Comparison of ENCODE assay signal across 14 cellular contexts in genomic region chr17:61313515-61314326, GRCh38.
DNase-seq lines count a peak whose midpoint lies in the region; ATAC-seq and TF ChIP-seq lines count a peak whose summit lies in the region.
"Had no signal": no experiment of that assay in that cellular context is flagged by ENCODE, and none has a peak within 500 bp of the region (broad histone marks: within the 10 kb centered on the region; RNA-seq: fewer than 3 reads in every experiment).

No MANE protein-coding gene starts in this region.

- H3K79me2 ChIP-seq in PC-9 (ENCODE audit: low read depth): no peaks in the 10 kb centered on the region

- no peaks in the 10 kb centered on the region for H3K27me3 ChIP-seq in testis
- H3K27me3 ChIP-seq in PC-9 (ENCODE audit: insufficient read depth, low read depth): no peaks in the 10 kb centered on the region

- H3K4me1 Mint-ChIP-seq in mesothelial cell of epicardium: peaks cover 65% of the 10 kb centered on the region
- H3K4me1 Mint-ChIP-seq in activated CD4-positive, alpha-beta T cell treated with anti-CD3 and anti-CD28 coated beads, Interleukin-2, amount 10 ng/mL, durations not matched to agents 7 days and 5 days: no peaks in the 10 kb centered on the region
- H3K4me1 Mint-ChIP-seq: activated naive CD8-positive, alpha-beta T cell treated with anti-CD3 and anti-CD28 coated beads for 36 hours; stimulated activated naive B cell treated with anti-CD40 and anti-IgM and Interleukin-4, amounts not matched to agents 10 μg/mL and 1 μg/mL and 100 μg/mL, for 72 hours had no signal

- H3K36me3 Mint-ChIP-seq in mesothelial cell of epicardium: peaks cover 2% of the 10 kb centered on the region
- no peaks in the 10 kb centered on the region for H3K36me3 Mint-ChIP-seq in activated CD4-positive, alpha-beta T cell treated with anti-CD3 and anti-CD28 coated beads, Interleukin-2, amount 10 ng/mL, durations not matched to agents 7 days and 5 days (ENCODE audit: low read depth)
- H3K36me3 Mint-ChIP-seq: activated naive CD8-positive, alpha-beta T cell treated with anti-CD3 and anti-CD28 coated beads for 36 hours had no signal

- H3K9me3 ChIP-seq in testis (no peaks in the 10 kb centered on the region), PC-9 (ENCODE audit: insufficient read depth, low read depth) (no peaks in the 10 kb centered on the region)

- no peaks in the 10 kb centered on the region for H4K20me1 ChIP-seq in PC-9 (ENCODE audit: insufficient read depth)

- intact Hi-C loops in testis (cut with DNase I; ENCODE audit: low total_unique reads) (no loop called here), PC-9 (cut with micrococcal nuclease; ENCODE audit: unreplicated experiment) (no loop called here)

- no peak overlapping the region for H3K4me2 ChIP-seq in PC-9

- no peaks in the 10 kb centered on the region for H3K9me3 Mint-ChIP-seq in mesothelial cell of epicardium
- H3K9me3 Mint-ChIP-seq in activated CD4-positive, alpha-beta T cell treated with anti-CD3 and anti-CD28 coated beads, Interleukin-2, amount 10 ng/mL, durations not matched to agents 7 days and 5 days: no peaks in the 10 kb centered on the region
- H3K9me3 Mint-ChIP-seq: activated naive CD8-positive, alpha-beta T cell treated with anti-CD3 and anti-CD28 coated beads for 36 hours; stimulated activated naive B cell treated with anti-CD40 and anti-IgM and Interleukin-4, amounts not matched to agents 10 μg/mL and 1 μg/mL and 100 μg/mL, for 72 hours had no signal

- no TSS peak for BruUV-seq in PC-9 (replicated peaks; lab: Mats Ljungman, UMichigan)

- H2AFZ ChIP-seq in PC-9: no peak overlapping the region

- H3K4me1 ChIP-seq in testis (peaks cover 16% of the 10 kb centered on the region), PC-9 (replicated peaks; ENCODE audit: insufficient read depth) (no peaks in the 10 kb centered on the region)

- POLR2A ChIA-PET in PC-9 (lab: Charles Lee; ENCODE audit: unreplicated experiment): no interaction called here
- POLR2A ChIA-PET in activated CD4-positive, alpha-beta T cell treated with anti-CD3 and anti-CD28 coated beads, Interleukin-2, amount 10 ng/mL, durations not matched to agents 7 days and 5 days (lab: Charles Lee): no interaction called here

- H3K36me3 ChIP-seq in testis (ENCODE audit: low read depth, missing control alignments) (no peaks in the 10 kb centered on the region), PC-9 (ENCODE audit: low read depth) (no peaks in the 10 kb centered on the region)

- no peak for ATAC-seq in GM19023 (IDR thresholded peaks at IDR 0.05; ENCODE audit: unreplicated experiment)
- ATAC-seq: stimulated activated naive B cell treated with anti-CD40 and anti-IgM and Interleukin-4, amounts not matched to agents 10 μg/mL and 1 μg/mL and 100 μg/mL, for 72 hours had no signal

- H3K27ac Mint-ChIP-seq in mesothelial cell of epicardium: peak overlapping the region; percentile 84
- H3K27ac Mint-ChIP-seq in activated CD4-positive, alpha-beta T cell treated with anti-CD3 and anti-CD28 coated beads, Interleukin-2, amount 10 ng/mL, durations not matched to agents 7 days and 5 days: no peak overlapping the region
- H3K27ac Mint-ChIP-seq: activated naive CD8-positive, alpha-beta T cell treated with anti-CD3 and anti-CD28 coated beads for 36 hours; stimulated activated naive B cell treated with anti-CD40 and anti-IgM and Interleukin-4, amounts not matched to agents 10 μg/mL and 1 μg/mL and 100 μg/mL, for 72 hours had no signal

- H3K27ac ChIP-seq in VCaP (peak overlapping the region; percentile 25), testis (peak overlapping the region in 1 of 2 donors; percentile 42), PC-9 (no peak overlapping the region)
- H3K27ac ChIP-seq: HL-60 had no signal

- no peak overlapping the region for H3K4me3 Mint-ChIP-seq in mesothelial cell of epicardium
- H3K4me3 Mint-ChIP-seq in activated CD4-positive, alpha-beta T cell treated with anti-CD3 and anti-CD28 coated beads, Interleukin-2, amount 10 ng/mL, durations not matched to agents 7 days and 5 days: no peak overlapping the region
- H3K4me3 Mint-ChIP-seq: activated naive CD8-positive, alpha-beta T cell treated with anti-CD3 and anti-CD28 coated beads for 36 hours; stimulated activated naive B cell treated with anti-CD40 and anti-IgM and Interleukin-4, amounts not matched to agents 10 μg/mL and 1 μg/mL and 100 μg/mL, for 72 hours had no signal

- no peaks in the 10 kb centered on the region for H3K27me3 Mint-ChIP-seq in mesothelial cell of epicardium (ENCODE audit: low read depth)
- no peaks in the 10 kb centered on the region for H3K27me3 Mint-ChIP-seq in activated CD4-positive, alpha-beta T cell treated with anti-CD3 and anti-CD28 coated beads, Interleukin-2, amount 10 ng/mL, durations not matched to agents 7 days and 5 days
- H3K27me3 Mint-ChIP-seq: activated naive CD8-positive, alpha-beta T cell treated with anti-CD3 and anti-CD28 coated beads for 36 hours; stimulated activated naive B cell treated with anti-CD40 and anti-IgM and Interleukin-4, amounts not matched to agents 10 μg/mL and 1 μg/mL and 100 μg/mL, for 72 hours had no signal

- H3F3A ChIP-seq in PC-9 (ENCODE audit: insufficient read depth, low read depth): no peaks in the 10 kb centered on the region

- CTCF ChIA-PET in PC-9 (lab: Charles Lee): no interaction called here
- CTCF ChIA-PET in activated CD4-positive, alpha-beta T cell treated with anti-CD3 and anti-CD28 coated beads, Interleukin-2, amount 10 ng/mL, durations not matched to agents 7 days and 5 days (lab: Charles Lee): interaction anchor here (0.6 to 1.2 kb wide), 3 partner anchors 9 to 928 kb away, joined by 3 to 5 read pairs (median 5); no protein-coding TSS in a partner anchor

- DNase-seq in globus pallidus (ENCODE audit: low spot score): peak; percentile 24
- no peak for DNase-seq in mesothelial cell of epicardium (ENCODE audit: low spot score in 2 of 2, unreplicated experiment in 2 of 2)
- peak; percentile 75 for DNase-seq in testis
- DNase-seq in PC-9: no peak
- no peak for DNase-seq in stimulated activated CD4-positive, alpha-beta T cell treated with anti-CD3 and anti-CD28 coated beads, Interleukin-4, amount 100 ng/mL, for 1 hour
- no peak for DNase-seq in activated CD4-positive, alpha-beta T cell treated with anti-CD3 and anti-CD28 coated beads, Interleukin-2, amount 10 ng/mL, durations not matched to agents 7 days and 5 days
- DNase-seq: activated naive CD8-positive, alpha-beta T cell treated with anti-CD3 and anti-CD28 coated beads for 36 hours; activated T-cell treated with anti-CD3 and anti-CD28 coated beads for 4 hours; NCI-H187; retina; stimulated activated naive B cell treated with anti-CD40 and anti-IgM and Interleukin-4, amounts not matched to agents 10 μg/mL and 1 μg/mL and 100 μg/mL, for 72 hours had no signal

- 42 to 64% methylated on average over 20 of the region's 20 CpGs for WGBS in testis, 2 donors

- H3K9me2 ChIP-seq in PC-9 (ENCODE audit: insufficient read depth): no peaks in the 10 kb centered on the region

- no peak for TF ChIP-seq POLR2A in testis (IDR thresholded peaks at IDR 0.05)

- no peak overlapping the region for H3K4me3 ChIP-seq in testis
- H3K4me3 ChIP-seq in PC-9: no peak overlapping the region

- no peak for TF ChIP-seq CTCF in VCaP (conservative IDR thresholded peaks at IDR 0.05)
- no peak for TF ChIP-seq CTCF in mesothelial cell of epicardium (IDR thresholded peaks at IDR 0.05; ENCODE audit: unreplicated experiment)
- no peak for TF ChIP-seq CTCF in testis (IDR thresholded peaks at IDR 0.05)
- TF ChIP-seq CTCF in PC-9 (conservative IDR thresholded peaks at IDR 0.05): no peak

Comparison
In these comparisons a context has a peak if more than half of its experiments do, and no peak if none do; other contexts are left out.
1. DNase-seq: peak in globus pallidus (single experiment) and testis (single experiment); none in mesothelial cell of epicardium (0 of 2), PC-9 (0 of 2), stimulated activated CD4-positive, alpha-beta T cell treated with anti-CD3 and anti-CD28 coated beads, Interleukin-4, amount 100 ng/mL, for 1 hour (single experiment) and activated CD4-positive, alpha-beta T cell treated with anti-CD3 and anti-CD28 coated beads, Interleukin-2, amount 10 ng/mL, durations not matched to agents 7 days and 5 days (single experiment).